In the genomic region with DNA sequence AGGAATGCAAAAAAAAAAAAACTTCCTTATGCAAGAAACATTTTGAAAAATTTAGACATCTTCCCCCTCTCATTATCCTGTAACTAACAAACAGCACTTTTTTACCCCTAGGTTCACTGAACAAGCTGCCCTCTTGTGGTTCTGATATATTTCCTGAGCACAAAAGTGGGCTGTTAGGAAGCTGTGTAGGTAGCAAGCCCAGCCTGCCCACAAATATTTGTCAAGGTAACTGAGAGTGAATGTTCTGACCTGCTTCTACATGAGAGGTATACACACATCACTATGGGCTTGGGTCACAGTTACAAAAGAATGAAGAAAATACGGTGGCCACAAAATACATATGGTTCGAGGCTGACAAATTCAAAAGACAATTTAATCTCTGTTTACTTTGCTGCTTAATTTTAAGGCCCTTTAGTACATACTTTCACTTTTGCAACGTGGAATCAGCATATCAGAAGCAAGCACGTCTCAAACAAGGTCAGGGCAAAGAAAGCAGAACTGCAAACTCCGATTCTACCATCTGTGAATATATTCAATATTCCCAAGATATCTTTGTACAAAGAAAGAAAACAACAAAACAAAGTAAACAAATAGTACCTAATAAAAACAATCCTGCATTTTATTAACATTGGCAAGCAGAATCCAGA, we compare ENCODE assay signal across 1 cellular context.
TF ChIP-seq lines count a peak whose summit lies in the region.

No MANE protein-coding gene starts in this region.

TF ChIP-seq in GM23338, 12 proteins besides CTCF, POLR2A, EP300 and RAD21 (continued from another document):
- TF ChIP-seq, protein P1, sequence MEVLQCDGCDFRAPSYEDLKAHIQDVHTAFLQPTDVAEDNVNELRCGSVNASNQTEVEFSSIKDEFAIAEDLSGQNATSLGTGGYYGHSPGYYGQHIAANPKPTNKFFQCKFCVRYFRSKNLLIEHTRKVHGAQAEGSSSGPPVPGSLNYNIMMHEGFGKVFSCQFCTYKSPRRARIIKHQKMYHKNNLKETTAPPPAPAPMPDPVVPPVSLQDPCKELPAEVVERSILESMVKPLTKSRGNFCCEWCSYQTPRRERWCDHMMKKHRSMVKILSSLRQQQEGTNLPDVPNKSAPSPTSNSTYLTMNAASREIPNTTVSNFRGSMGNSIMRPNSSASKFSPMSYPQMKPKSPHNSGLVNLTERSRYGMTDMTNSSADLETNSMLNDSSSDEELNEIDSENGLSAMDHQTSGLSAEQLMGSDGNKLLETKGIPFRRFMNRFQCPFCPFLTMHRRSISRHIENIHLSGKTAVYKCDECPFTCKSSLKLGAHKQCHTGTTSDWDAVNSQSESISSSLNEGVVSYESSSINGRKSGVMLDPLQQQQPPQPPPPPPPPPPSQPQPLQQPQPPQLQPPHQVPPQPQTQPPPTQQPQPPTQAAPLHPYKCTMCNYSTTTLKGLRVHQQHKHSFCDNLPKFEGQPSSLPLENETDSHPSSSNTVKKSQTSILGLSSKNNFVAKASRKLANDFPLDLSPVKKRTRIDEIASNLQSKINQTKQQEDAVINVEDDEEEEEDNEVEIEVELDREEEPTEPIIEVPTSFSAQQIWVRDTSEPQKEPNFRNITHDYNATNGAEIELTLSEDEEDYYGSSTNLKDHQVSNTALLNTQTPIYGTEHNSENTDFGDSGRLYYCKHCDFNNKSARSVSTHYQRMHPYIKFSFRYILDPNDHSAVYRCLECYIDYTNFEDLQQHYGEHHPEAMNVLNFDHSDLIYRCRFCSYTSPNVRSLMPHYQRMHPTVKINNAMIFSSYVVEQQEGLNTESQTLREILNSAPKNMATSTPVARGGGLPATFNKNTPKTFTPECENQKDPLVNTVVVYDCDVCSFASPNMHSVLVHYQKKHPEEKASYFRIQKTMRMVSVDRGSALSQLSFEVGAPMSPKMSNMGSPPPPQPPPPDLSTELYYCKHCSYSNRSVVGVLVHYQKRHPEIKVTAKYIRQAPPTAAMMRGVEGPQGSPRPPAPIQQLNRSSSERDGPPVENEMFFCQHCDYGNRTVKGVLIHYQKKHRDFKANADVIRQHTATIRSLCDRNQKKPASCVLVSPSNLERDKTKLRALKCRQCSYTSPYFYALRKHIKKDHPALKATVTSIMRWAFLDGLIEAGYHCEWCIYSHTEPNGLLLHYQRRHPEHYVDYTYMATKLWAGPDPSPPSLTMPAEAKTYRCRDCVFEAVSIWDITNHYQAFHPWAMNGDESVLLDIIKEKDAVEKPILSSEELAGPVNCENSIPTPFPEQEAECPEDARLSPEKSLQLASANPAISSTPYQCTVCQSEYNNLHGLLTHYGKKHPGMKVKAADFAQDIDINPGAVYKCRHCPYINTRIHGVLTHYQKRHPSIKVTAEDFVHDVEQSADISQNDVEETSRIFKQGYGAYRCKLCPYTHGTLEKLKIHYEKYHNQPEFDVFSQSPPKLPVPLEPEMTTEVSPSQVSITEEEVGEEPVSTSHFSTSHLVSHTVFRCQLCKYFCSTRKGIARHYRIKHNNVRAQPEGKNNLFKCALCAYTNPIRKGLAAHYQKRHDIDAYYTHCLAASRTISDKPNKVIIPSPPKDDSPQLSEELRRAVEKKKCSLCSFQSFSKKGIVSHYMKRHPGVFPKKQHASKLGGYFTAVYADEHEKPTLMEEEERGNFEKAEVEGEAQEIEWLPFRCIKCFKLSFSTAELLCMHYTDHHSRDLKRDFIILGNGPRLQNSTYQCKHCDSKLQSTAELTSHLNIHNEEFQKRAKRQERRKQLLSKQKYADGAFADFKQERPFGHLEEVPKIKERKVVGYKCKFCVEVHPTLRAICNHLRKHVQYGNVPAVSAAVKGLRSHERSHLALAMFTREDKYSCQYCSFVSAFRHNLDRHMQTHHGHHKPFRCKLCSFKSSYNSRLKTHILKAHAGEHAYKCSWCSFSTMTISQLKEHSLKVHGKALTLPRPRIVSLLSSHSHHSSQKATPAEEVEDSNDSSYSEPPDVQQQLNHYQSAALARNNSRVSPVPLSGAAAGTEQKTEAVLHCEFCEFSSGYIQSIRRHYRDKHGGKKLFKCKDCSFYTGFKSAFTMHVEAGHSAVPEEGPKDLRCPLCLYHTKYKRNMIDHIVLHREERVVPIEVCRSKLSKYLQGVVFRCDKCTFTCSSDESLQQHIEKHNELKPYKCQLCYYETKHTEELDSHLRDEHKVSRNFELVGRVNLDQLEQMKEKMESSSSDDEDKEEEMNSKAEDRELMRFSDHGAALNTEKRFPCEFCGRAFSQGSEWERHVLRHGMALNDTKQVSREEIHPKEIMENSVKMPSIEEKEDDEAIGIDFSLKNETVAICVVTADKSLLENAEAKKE (CRISPR knock-in tag; IDR thresholded peaks at IDR 0.05), result no peak
- TF ChIP-seq NANOG (IDR thresholded peaks at IDR 0.05; ENCODE audit: borderline replicate concordance) (no peak), EZH2phosphoT487 (IDR thresholded peaks at IDR 0.05; ENCODE audit: unreplicated experiment) (no peak)
- TF ChIP-seq, protein P2, sequence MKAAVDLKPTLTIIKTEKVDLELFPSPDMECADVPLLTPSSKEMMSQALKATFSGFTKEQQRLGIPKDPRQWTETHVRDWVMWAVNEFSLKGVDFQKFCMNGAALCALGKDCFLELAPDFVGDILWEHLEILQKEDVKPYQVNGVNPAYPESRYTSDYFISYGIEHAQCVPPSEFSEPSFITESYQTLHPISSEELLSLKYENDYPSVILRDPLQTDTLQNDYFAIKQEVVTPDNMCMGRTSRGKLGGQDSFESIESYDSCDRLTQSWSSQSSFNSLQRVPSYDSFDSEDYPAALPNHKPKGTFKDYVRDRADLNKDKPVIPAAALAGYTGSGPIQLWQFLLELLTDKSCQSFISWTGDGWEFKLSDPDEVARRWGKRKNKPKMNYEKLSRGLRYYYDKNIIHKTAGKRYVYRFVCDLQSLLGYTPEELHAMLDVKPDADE (IDR thresholded peaks at IDR 0.05), result no peak
